ENCODE assay signal across 25 cellular contexts in genomic region chr1:6165441-6165985, GRCh38. TPM values are rescaled to one million over a fixed set of nuclear protein-coding genes. Genes with fewer than 3 reads are reported as not detected.
A peak's percentile ranks its signal among the peaks of the same experiment; 100 is the strongest.
DNase-seq lines count a peak whose midpoint lies in the region; ATAC-seq and TF ChIP-seq lines count a peak whose summit lies in the region.
"Had no signal": no experiment of that assay in that cellular context is flagged by ENCODE, and none has a peak within 500 bp of the region (broad histone marks: within the 10 kb centered on the region; RNA-seq: fewer than 3 reads in every experiment).

No MANE protein-coding gene starts in this region.

- H3K4me3 Mint-ChIP-seq in immature natural killer cell, result no peak overlapping the region
- H3K4me3 Mint-ChIP-seq: CD14-positive monocyte; CD4-positive, alpha-beta T cell; CD8-positive, alpha-beta memory T cell had no signal

- no peak overlapping the region for H3K27ac Mint-ChIP-seq in immature natural killer cell
- H3K27ac Mint-ChIP-seq: CD14-positive monocyte; CD4-positive, alpha-beta T cell had no signal

- TF ChIP-seq RAD21 in neural cell (conservative IDR thresholded peaks at IDR 0.05), result no peak

- no peaks in the 10 kb centered on the region for H3K9me3 Mint-ChIP-seq in immature natural killer cell
- H3K9me3 Mint-ChIP-seq: CD14-positive monocyte; CD4-positive, alpha-beta T cell; CD8-positive, alpha-beta memory T cell had no signal

- H3K9ac ChIP-seq in neural cell (ENCODE audit: low read length), result peak overlapping the region; percentile 74
- H3K9ac ChIP-seq: BLaER1 treated with 17β-estradiol and CSF1 and Interleukin-3, amounts not matched to agents 10 nM and 100 nM; GM23248 had no signal

- H3K27me3 Mint-ChIP-seq in immature natural killer cell (ENCODE audit: low read depth in 3 of 3), result peaks cover 0 to 8% (median 8%) of the 10 kb centered on the region in 3 donors

- H3K4me3 ChIP-seq in left ventricle myocardium inferior, result no peak overlapping the region
- H3K4me3 ChIP-seq in dorsolateral prefrontal cortex, result peak overlapping the region in 1 of 59 donors; percentile 1
- peak overlapping the region; percentile 50 for H3K4me3 ChIP-seq in neural cell (ENCODE audit: low read length)
- no peak overlapping the region for H3K4me3 ChIP-seq in HAP-1
- H3K4me3 ChIP-seq: A549; BLaER1 treated with 17β-estradiol and CSF1 and Interleukin-3, amounts not matched to agents 10 nM and 100 nM; GM12878; GM23248 had no signal

- H3K36me3 Mint-ChIP-seq in immature natural killer cell, result no peaks in the 10 kb centered on the region
- H3K36me3 Mint-ChIP-seq: CD14-positive monocyte; CD8-positive, alpha-beta memory T cell had no signal

- intact Hi-C loops in left ventricle myocardium superior (cut with micrococcal nuclease), result no loop called here
- intact Hi-C loops in left ventricle myocardium inferior (cut with micrococcal nuclease), result no loop called here
- intact Hi-C loops in dorsolateral prefrontal cortex (cut with DNase I), result no loop called here

- in situ Hi-C loops in HAP-1 (cut with MboI; ENCODE audit: low sequenced_read_pairs), result no loop called here

- no peak overlapping the region for H2AFZ ChIP-seq in neural cell (ENCODE audit: low read depth, low read length)
- H2AFZ ChIP-seq: GM23248 had no signal

- H3K9me3 ChIP-seq in left ventricle myocardium inferior (replicated peaks) (no peaks in the 10 kb centered on the region), neural cell (ENCODE audit: low read length) (no peaks in the 10 kb centered on the region), HAP-1 (no peaks in the 10 kb centered on the region)
- H3K9me3 ChIP-seq: A549; BE2C; BLaER1 treated with 17β-estradiol and CSF1 and Interleukin-3, amounts not matched to agents 10 nM and 100 nM had no signal

- no peak for TF ChIP-seq EP300 in neural cell (conservative IDR thresholded peaks at IDR 0.05; ENCODE audit: poor library complexity, severe bottlenecking)

- H4K20me1 ChIP-seq in neural cell (ENCODE audit: insufficient read depth), result no peaks in the 10 kb centered on the region

- H3K36me3 ChIP-seq in left ventricle myocardium inferior, result no peaks in the 10 kb centered on the region
- no peaks in the 10 kb centered on the region for H3K36me3 ChIP-seq in neural cell (ENCODE audit: insufficient read depth, low read length)
- no peaks in the 10 kb centered on the region for H3K36me3 ChIP-seq in HAP-1 (replicated peaks)
- H3K36me3 ChIP-seq: BE2C; BLaER1 treated with 17β-estradiol and CSF1 and Interleukin-3, amounts not matched to agents 10 nM and 100 nM had no signal

- ATAC-seq in left ventricle myocardium superior, result no peak
- ATAC-seq in HG03196 (IDR thresholded peaks at IDR 0.05; ENCODE audit: unreplicated experiment), result no peak
- ATAC-seq: A549, GM12878, HCT116 had no signal

- no peak overlapping the region for H3K4me2 ChIP-seq in neural cell (ENCODE audit: low read length)
- H3K4me2 ChIP-seq: A549; BLaER1 treated with 17β-estradiol and CSF1 and Interleukin-3, amounts not matched to agents 10 nM and 100 nM had no signal

- peaks cover 97% of the 10 kb centered on the region for H3K27me3 ChIP-seq in left ventricle myocardium inferior (ENCODE audit: low read depth)
- H3K27me3 ChIP-seq in dorsolateral prefrontal cortex, result peaks cover 0 to 14% (median 0%) of the 10 kb centered on the region in 45 donors
- H3K27me3 ChIP-seq in neural cell (ENCODE audit: insufficient read depth, low read depth, low read length), result no peaks in the 10 kb centered on the region
- peaks cover 62% of the 10 kb centered on the region for H3K27me3 ChIP-seq in HAP-1 (ENCODE audit: low read depth)
- H3K27me3 ChIP-seq: BE2C had no signal

- no peaks in the 10 kb centered on the region for H3K9me2 ChIP-seq in neural cell (ENCODE audit: insufficient read depth, low read length)

- DNase-seq in left ventricle myocardium superior (peak; percentile 8), left ventricle myocardium inferior (no peak), dorsolateral prefrontal cortex (no peak), immature natural killer cell (no peak), HAP-1 (ENCODE audit: low spot score in 2 of 2) (no peak)
- DNase-seq: 8988T; ACHN; AML-193; BE2C; CD4-positive, alpha-beta T cell; CD8-positive, alpha-beta memory T cell; DMS 273 treated with DMSO at 0.1 percent for 48 hours; DMS79; EL; GDM1; GM23248; H7 had no signal

- TF ChIP-seq CTCF in left ventricle myocardium inferior (IDR thresholded peaks at IDR 0.05; ENCODE audit: borderline replicate concordance), result no peak
- TF ChIP-seq CTCF in dorsolateral prefrontal cortex (IDR thresholded peaks at IDR 0.05 in 54 of 56, conservative IDR thresholded peaks at IDR 0.05 in 2 of 56; ENCODE audit: low read depth in 1 of 56, partially characterized antibody in 56 of 56), result no peak
- TF ChIP-seq CTCF in neural cell (IDR thresholded peaks at IDR 0.05; ENCODE audit: poor library complexity, severe bottlenecking), result no peak

- no peaks in the 10 kb centered on the region for H3K4me1 Mint-ChIP-seq in immature natural killer cell
- H3K4me1 Mint-ChIP-seq: CD14-positive monocyte; CD8-positive, alpha-beta memory T cell had no signal

- H3K27ac ChIP-seq in left ventricle myocardium inferior (replicated peaks) (no peak overlapping the region), dorsolateral prefrontal cortex (peak overlapping the region in 58 of 59 donors; percentile 1 to 99 (median 85)), neural cell (ENCODE audit: low read length) (peak overlapping the region; percentile 96), temporal lobe (ENCODE audit: low read depth, low read length) (peak overlapping the region; percentile 89)
- H3K27ac ChIP-seq: A549; BLaER1 treated with 17β-estradiol and CSF1 and Interleukin-3, amounts not matched to agents 10 nM and 100 nM; GM23248 had no signal

- no peaks in the 10 kb centered on the region for H3F3A ChIP-seq in neural cell (ENCODE audit: insufficient read depth, low read length, poor library complexity, severe bottlenecking)

- no peaks in the 10 kb centered on the region for H3K79me2 ChIP-seq in neural cell (replicated peaks; ENCODE audit: insufficient read depth, low read length)

- H3K4me1 ChIP-seq in left ventricle myocardium inferior (peaks cover 4% of the 10 kb centered on the region), HAP-1 (no peaks in the 10 kb centered on the region)
- H3K4me1 ChIP-seq: A549, BE2C had no signal

TF ChIP-seq in neural cell, 6 proteins besides CTCF, POLR2A, EP300 and RAD21:
- TF ChIP-seq EZH2 (IDR thresholded peaks at IDR 0.05; ENCODE audit: borderline replicate concordance, insufficient read depth, low read length, poor library complexity, severe bottlenecking) (no peak), TAF1 (IDR thresholded peaks at IDR 0.05; ENCODE audit: low read depth) (no peak)

RNA-seq across cellular contexts. Expression of gene CHD5, which starts 14.6 kb away (rescaled TPM):
- total RNA-seq in left ventricle myocardium superior (0.12 TPM), left ventricle myocardium inferior (0.19 TPM), dorsolateral prefrontal cortex (100 to 1,000 TPM in 111 of 120 experiments, 10 to 100 TPM in 9; 40.0 to 225 (median 141) TPM), temporal lobe (35.2 TPM)
- polyA plus RNA-seq in neural cell (22.0 and 33.7 TPM in 2 replicates), immature natural killer cell (under 1 TPM in 1 of 3 donors, not detected in 2; 0.12 TPM)
- polyA minus RNA-seq in neural cell, result 31.7 and 33.1 TPM in 2 replicates
- polyA plus RNA-seq: CD14-positive monocyte; CD8-positive, alpha-beta memory T cell had no signal

RNA-seq across cellular contexts. Expression of gene RPL22, which starts 33.9 kb away (rescaled TPM):
- total RNA-seq in left ventricle myocardium superior, result 248 TPM
- 250 TPM for total RNA-seq in left ventricle myocardium inferior
- total RNA-seq in dorsolateral prefrontal cortex, result 100 to 1,000 TPM; 111 to 227 (median 176) TPM
- polyA plus RNA-seq in neural cell, result 275 and 294 TPM in 2 replicates
- polyA minus RNA-seq in neural cell, result 180 and 190 TPM in 2 replicates
- 313 TPM for total RNA-seq in temporal lobe
- 100 to 1,000 TPM in 2 of 3 donors, 10 to 100 TPM in 1; 62.3 to 129 (median 124) TPM for polyA plus RNA-seq in immature natural killer cell

RNA-seq across cellular contexts. Expression of gene RNF207, which starts 40.4 kb away (rescaled TPM):
- total RNA-seq in left ventricle myocardium superior (82.3 TPM), left ventricle myocardium inferior (83.3 TPM), dorsolateral prefrontal cortex (10 to 100 TPM in 118 of 120 experiments, 1 to 10 TPM in 2; 7.4 to 42.1 (median 22.0) TPM), temporal lobe (6.1 TPM)
- polyA plus RNA-seq in neural cell (1.7 and 3.5 TPM in 2 replicates), immature natural killer cell (1 to 10 TPM in 1 of 3 donors, under 1 TPM in 1, not detected in 1; 0.19 to 3.0 TPM)
- 1.9 TPM in 2 replicates for polyA minus RNA-seq in neural cell

Comparison
In these comparisons a context has a peak if more than half of its experiments do, and no peak if none do; other contexts are left out.
1. RNA of gene CHD5, which starts 14.6 kb away (total RNA-seq): 40.0 to 225 TPM in dorsolateral prefrontal cortex and 35.2 TPM in temporal lobe (single experiment); 0.19 TPM in left ventricle myocardium inferior (single experiment) and 0.12 TPM in left ventricle myocardium superior (single experiment); every median in the first group is over 10 times any median in the second.